17 cellular contexts compared by ENCODE assay signal in the genomic region with DNA sequence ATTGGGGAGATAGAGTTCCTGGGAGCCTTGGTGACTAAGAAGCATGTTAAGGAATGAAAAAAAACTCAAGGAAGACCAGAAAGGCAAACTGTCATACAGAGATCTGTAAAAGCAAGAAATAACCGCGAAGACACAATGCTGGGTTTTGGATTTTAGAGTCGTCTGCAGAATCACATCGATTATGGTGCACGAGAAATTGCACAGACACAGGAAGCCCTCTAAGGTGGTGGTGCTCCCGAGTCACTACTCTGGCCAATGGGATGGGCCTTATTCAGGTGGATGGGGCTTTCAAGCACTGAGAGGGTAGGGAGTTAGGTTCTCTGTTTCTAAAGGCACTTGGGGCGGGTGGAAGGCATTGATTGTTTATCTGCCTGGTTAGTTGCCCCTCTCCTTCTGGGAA. TPM values are rescaled to one million over a fixed set of nuclear protein-coding genes. Genes with fewer than 3 reads are reported as not detected.
DNase-seq lines count a peak whose midpoint lies in the region; ATAC-seq and TF ChIP-seq lines count a peak whose summit lies in the region.
"Had no signal": no experiment of that assay in that cellular context is flagged by ENCODE, and none has a peak within 500 bp of the region (broad histone marks: within the 10 kb centered on the region; RNA-seq: fewer than 3 reads in every experiment).

No MANE protein-coding gene starts in this region.

- no peaks in the 10 kb centered on the region for H3K9me3 ChIP-seq in CD4-positive, CD25-positive, alpha-beta regulatory T cell (ENCODE audit: control insufficient read depth in 2 of 2, low read length in 2 of 2)
- H3K9me3 ChIP-seq in colonic mucosa: no peaks in the 10 kb centered on the region
- H3K9me3 ChIP-seq: A549, HAP-1 had no signal

- no peaks in the 10 kb centered on the region for H3K27me3 Mint-ChIP-seq in activated CD8-positive, alpha-beta memory T cell treated with anti-CD3 and anti-CD28 coated beads, Interleukin-2, amount 10 ng/mL, durations not matched to agents 7 days and 5 days
- H3K27me3 Mint-ChIP-seq in CD4-positive, CD25-positive, alpha-beta regulatory T cell: no peaks in the 10 kb centered on the region
- H3K27me3 Mint-ChIP-seq in activated T-helper 2 cell treated with anti-CD3 and anti-CD28 coated beads, Interferon-gamma antibody, Interleukin-2, Interleukin-4, amounts not matched to agents 10 μg/mL and 5 μg/mL and 100 μg/mL, durations not matched to agents 14 hours and 24 hours and 36 hours (ENCODE audit: low read depth): no peaks in the 10 kb centered on the region

- intact Hi-C loops in activated T-helper 2 cell treated with anti-CD3 and anti-CD28 coated beads, Interferon-gamma antibody, Interleukin-2, Interleukin-4, amounts not matched to agents 10 μg/mL and 5 μg/mL and 100 μg/mL, durations not matched to agents 14 hours and 24 hours and 36 hours (cut with micrococcal nuclease): loop anchor here (5.0 to 10.0 kb wide), 3 partner anchors 141 to 433 kb away; a partner anchor contains a TSS
- intact Hi-C loops in colonic mucosa (cut with DNase I): no loop called here

- H3K36me3 ChIP-seq in CD4-positive, CD25-positive, alpha-beta regulatory T cell (ENCODE audit: control insufficient read depth, insufficient read depth, low read length): no peaks in the 10 kb centered on the region
- H3K36me3 ChIP-seq in KMS-11 (ENCODE audit: insufficient read depth) (no peaks in the 10 kb centered on the region), colonic mucosa (no peaks in the 10 kb centered on the region)
- H3K36me3 ChIP-seq: HAP-1 had no signal

- CTCF ChIA-PET in activated CD8-positive, alpha-beta memory T cell treated with anti-CD3 and anti-CD28 coated beads, Interleukin-2, amount 10 ng/mL, durations not matched to agents 7 days and 5 days (lab: Charles Lee): interaction anchor here (0.8 to 1.5 kb wide), 5 partner anchors 8 to 86 kb away, joined by 3 to 15 read pairs (median 4); a partner anchor contains a TSS

- H3K4me3 Mint-ChIP-seq in activated CD8-positive, alpha-beta memory T cell treated with anti-CD3 and anti-CD28 coated beads, Interleukin-2, amount 10 ng/mL, durations not matched to agents 7 days and 5 days: no peak overlapping the region
- peak overlapping the region in 3 of 4 donors; percentile 23 to 55 (median 29) for H3K4me3 Mint-ChIP-seq in CD4-positive, CD25-positive, alpha-beta regulatory T cell
- H3K4me3 Mint-ChIP-seq in activated T-helper 2 cell treated with anti-CD3 and anti-CD28 coated beads, Interferon-gamma antibody, Interleukin-2, Interleukin-4, amounts not matched to agents 10 μg/mL and 5 μg/mL and 100 μg/mL, durations not matched to agents 14 hours and 24 hours and 36 hours (ENCODE audit: low read depth): no peak overlapping the region

- peak overlapping the region; percentile 66; the same call in 1 of the 2 replicates for H2AFZ ChIP-seq in KMS-11 (ENCODE audit: low read depth)

- no peaks in the 10 kb centered on the region for H3K79me2 ChIP-seq in KMS-11 (ENCODE audit: insufficient read depth, low read depth)

- peak overlapping the region; percentile 66 for H3K27ac ChIP-seq in CD4-positive, CD25-positive, alpha-beta regulatory T cell (ENCODE audit: insufficient read depth, low read length, poor library complexity, severe bottlenecking)
- H3K27ac ChIP-seq in KMS-11 (peak overlapping the region; percentile 69; the same call in 1 of the 2 replicates), colonic mucosa (no peak overlapping the region)

- peak overlapping the region; percentile 58 for H3K27ac Mint-ChIP-seq in activated CD8-positive, alpha-beta memory T cell treated with anti-CD3 and anti-CD28 coated beads, Interleukin-2, amount 10 ng/mL, durations not matched to agents 7 days and 5 days
- H3K27ac Mint-ChIP-seq in CD4-positive, CD25-positive, alpha-beta regulatory T cell: peak overlapping the region in 2 of 3 donors; percentile 84 to 90
- peak overlapping the region; percentile 59 for H3K27ac Mint-ChIP-seq in activated T-helper 2 cell treated with anti-CD3 and anti-CD28 coated beads, Interferon-gamma antibody, Interleukin-2, Interleukin-4, amounts not matched to agents 10 μg/mL and 5 μg/mL and 100 μg/mL, durations not matched to agents 14 hours and 24 hours and 36 hours

- TF ChIP-seq CTCF in KMS-11 (conservative IDR thresholded peaks at IDR 0.05; ENCODE audit: low read depth, low read length) (no peak), colonic mucosa (IDR thresholded peaks at IDR 0.05) (no peak)

- H3K4me1 Mint-ChIP-seq in activated CD8-positive, alpha-beta memory T cell treated with anti-CD3 and anti-CD28 coated beads, Interleukin-2, amount 10 ng/mL, durations not matched to agents 7 days and 5 days: peaks cover 51% of the 10 kb centered on the region
- H3K4me1 Mint-ChIP-seq in CD4-positive, CD25-positive, alpha-beta regulatory T cell: peaks cover 12 to 46% (median 28%) of the 10 kb centered on the region in 4 donors
- H3K4me1 Mint-ChIP-seq in activated T-helper 2 cell treated with anti-CD3 and anti-CD28 coated beads, Interferon-gamma antibody, Interleukin-2, Interleukin-4, amounts not matched to agents 10 μg/mL and 5 μg/mL and 100 μg/mL, durations not matched to agents 14 hours and 24 hours and 36 hours (ENCODE audit: low read depth): peaks cover 56% of the 10 kb centered on the region

- H3K9me3 Mint-ChIP-seq in activated CD8-positive, alpha-beta memory T cell treated with anti-CD3 and anti-CD28 coated beads, Interleukin-2, amount 10 ng/mL, durations not matched to agents 7 days and 5 days (ENCODE audit: low read depth): no peaks in the 10 kb centered on the region
- H3K9me3 Mint-ChIP-seq in CD4-positive, CD25-positive, alpha-beta regulatory T cell: peaks cover 0 to 2% (median 0%) of the 10 kb centered on the region in 7 donors
- no peaks in the 10 kb centered on the region for H3K9me3 Mint-ChIP-seq in activated T-helper 2 cell treated with anti-CD3 and anti-CD28 coated beads, Interferon-gamma antibody, Interleukin-2, Interleukin-4, amounts not matched to agents 10 μg/mL and 5 μg/mL and 100 μg/mL, durations not matched to agents 14 hours and 24 hours and 36 hours

- peak overlapping the region; percentile 92 for H3K4me2 ChIP-seq in KMS-11
- H3K4me2 ChIP-seq: A549 had no signal

- H3K4me3 ChIP-seq in CD4-positive, CD25-positive, alpha-beta regulatory T cell (ENCODE audit: low read depth, low read length): peak overlapping the region; percentile 52
- no peak overlapping the region for H3K4me3 ChIP-seq in KMS-11 (IDR thresholded peaks at IDR 0.05; ENCODE audit: insufficient read depth, low read depth, low read length)
- H3K4me3 ChIP-seq in colonic mucosa: no peak overlapping the region
- H3K4me3 ChIP-seq: A549, HAP-1 had no signal

- H3K9ac ChIP-seq in KMS-11 (peak overlapping the region; percentile 29; the same call in 1 of the 2 replicates), colonic mucosa (ENCODE audit: low read depth in 2 of 2, low read length in 2 of 2) (no peak overlapping the region)

- H3K4me1 ChIP-seq in CD4-positive, CD25-positive, alpha-beta regulatory T cell (ENCODE audit: control insufficient read depth, insufficient read depth, low read length, poor library complexity, severe bottlenecking): peaks cover 32% of the 10 kb centered on the region
- H3K4me1 ChIP-seq in KMS-11 (ENCODE audit: low read depth, poor library complexity, severe bottlenecking) (peaks cover 26% of the 10 kb centered on the region), colonic mucosa (no peaks in the 10 kb centered on the region)
- H3K4me1 ChIP-seq: A549, HAP-1 had no signal

- no peak for ATAC-seq in activated CD8-positive, alpha-beta memory T cell treated with anti-CD3 and anti-CD28 coated beads, Interleukin-2, amount 10 ng/mL, durations not matched to agents 7 days and 5 days
- ATAC-seq in CD4-positive, CD25-positive, alpha-beta regulatory T cell (ENCODE audit: low read depth in 2 of 2): no peak
- no peak for ATAC-seq in HG03159 (IDR thresholded peaks at IDR 0.05; ENCODE audit: unreplicated experiment)
- ATAC-seq in GM21786 (IDR thresholded peaks at IDR 0.05; ENCODE audit: unreplicated experiment): no peak
- ATAC-seq: A549 had no signal

- H3K27me3 ChIP-seq in CD4-positive, CD25-positive, alpha-beta regulatory T cell (ENCODE audit: control insufficient read depth, insufficient read depth, low read length): no peaks in the 10 kb centered on the region
- H3K27me3 ChIP-seq in KMS-11 (ENCODE audit: insufficient read depth, low read depth): no peaks in the 10 kb centered on the region
- no peaks in the 10 kb centered on the region for H3K27me3 ChIP-seq in colonic mucosa

- no peaks in the 10 kb centered on the region for H3K36me3 Mint-ChIP-seq in activated CD8-positive, alpha-beta memory T cell treated with anti-CD3 and anti-CD28 coated beads, Interleukin-2, amount 10 ng/mL, durations not matched to agents 7 days and 5 days
- H3K36me3 Mint-ChIP-seq in CD4-positive, CD25-positive, alpha-beta regulatory T cell: peaks cover 11% of the 10 kb centered on the region
- no peaks in the 10 kb centered on the region for H3K36me3 Mint-ChIP-seq in activated T-helper 2 cell treated with anti-CD3 and anti-CD28 coated beads, Interferon-gamma antibody, Interleukin-2, Interleukin-4, amounts not matched to agents 10 μg/mL and 5 μg/mL and 100 μg/mL, durations not matched to agents 14 hours and 24 hours and 36 hours (ENCODE audit: low read depth)

- no peaks in the 10 kb centered on the region for H4K20me1 ChIP-seq in KMS-11 (ENCODE audit: insufficient read depth)

- DNase-seq in activated CD8-positive, alpha-beta memory T cell treated with anti-CD3 and anti-CD28 coated beads, Interleukin-2, amount 10 ng/mL, durations not matched to agents 7 days and 5 days: no peak
- no peak for DNase-seq in activated CD8-positive, alpha-beta memory T cell treated with anti-CD3 and anti-CD28 coated beads, Interleukin-2, amount 50 U/mL, for 48 hours
- DNase-seq in CD4-positive, CD25-positive, alpha-beta regulatory T cell: no peak
- no peak for DNase-seq in activated T-helper 2 cell treated with anti-CD3 and anti-CD28 coated beads, Interferon-gamma antibody, Interleukin-2, Interleukin-4, amounts not matched to agents 10 μg/mL and 5 μg/mL and 100 μg/mL, durations not matched to agents 14 hours and 24 hours and 36 hours (ENCODE audit: low spot score)
- DNase-seq in colonic mucosa: no peak
- DNase-seq: C1 segment of cervical spinal cord; COR-L47; NCI-H1417 treated with DMSO at 0.1 percent for 48 hours; NCI-H1930; NCI-H69; NK-92 treated with Interleukin-12 subunit alpha and Interleukin-12 subunit beta, amount 100 ng/mL, for 24 hours; SHP77 treated with DMSO at 0.1 percent for 48 hours had no signal

RNA-seq across cellular contexts. Expression of a gene that starts 10.3 kb away (rescaled TPM):
- total RNA-seq in activated CD8-positive, alpha-beta memory T cell treated with anti-CD3 and anti-CD28 coated beads, Interleukin-2, amount 10 ng/mL, durations not matched to agents 7 days and 5 days: 1 to 10 TPM; 2.1 to 5.8 TPM
- 5.4 TPM for total RNA-seq in CD4-positive, CD25-positive, alpha-beta regulatory T cell
- 1 to 10 TPM; 4.4 to 7.7 (median 6.0) TPM for polyA plus RNA-seq in CD4-positive, CD25-positive, alpha-beta regulatory T cell
- 3.2 and 5.9 TPM in 2 replicates for total RNA-seq in activated T-helper 2 cell treated with anti-CD3 and anti-CD28 coated beads, Interferon-gamma antibody, Interleukin-2, Interleukin-4, amounts not matched to agents 10 μg/mL and 5 μg/mL and 100 μg/mL, durations not matched to agents 14 hours and 24 hours and 36 hours
- 10 to 100 TPM in 1 of 2 donors, 1 to 10 TPM in 1; 9.0 to 10.8 TPM for total RNA-seq in colonic mucosa

RNA-seq across cellular contexts. Expression of a gene that starts 45.9 kb away (rescaled TPM):
- 10 to 100 TPM; 74.6 to 81.3 TPM for total RNA-seq in activated CD8-positive, alpha-beta memory T cell treated with anti-CD3 and anti-CD28 coated beads, Interleukin-2, amount 10 ng/mL, durations not matched to agents 7 days and 5 days
- total RNA-seq in CD4-positive, CD25-positive, alpha-beta regulatory T cell: 50.7 TPM
- 100 to 1,000 TPM in 3 of 4 donors, 10 to 100 TPM in 1; 86.8 to 119 (median 109) TPM for polyA plus RNA-seq in CD4-positive, CD25-positive, alpha-beta regulatory T cell
- 152 and 154 TPM in 2 replicates for total RNA-seq in activated T-helper 2 cell treated with anti-CD3 and anti-CD28 coated beads, Interferon-gamma antibody, Interleukin-2, Interleukin-4, amounts not matched to agents 10 μg/mL and 5 μg/mL and 100 μg/mL, durations not matched to agents 14 hours and 24 hours and 36 hours
- total RNA-seq in colonic mucosa: 1 to 10 TPM in 1 of 2 donors, under 1 TPM in 1; 0.77 to 1.3 TPM
- polyA plus RNA-seq: A549 had no signal

Comparison
In these comparisons a context has a peak if more than half of its experiments do, and no peak if none do; other contexts are left out.
1. H3K4me3 Mint-ChIP-seq: peak in CD4-positive, CD25-positive, alpha-beta regulatory T cell (3 of 4); none in activated CD8-positive, alpha-beta memory T cell treated with anti-CD3 and anti-CD28 coated beads, Interleukin-2, amount 10 ng/mL, durations not matched to agents 7 days and 5 days (single experiment) and activated T-helper 2 cell treated with anti-CD3 and anti-CD28 coated beads, Interferon-gamma antibody, Interleukin-2, Interleukin-4, amounts not matched to agents 10 μg/mL and 5 μg/mL and 100 μg/mL, durations not matched to agents 14 hours and 24 hours and 36 hours (single experiment).
2. RNA of a gene that starts 45.9 kb away (total RNA-seq): 152 to 154 TPM in activated T-helper 2 cell treated with anti-CD3 and anti-CD28 coated beads, Interferon-gamma antibody, Interleukin-2, Interleukin-4, amounts not matched to agents 10 μg/mL and 5 μg/mL and 100 μg/mL, durations not matched to agents 14 hours and 24 hours and 36 hours, 74.6 to 81.3 TPM in activated CD8-positive, alpha-beta memory T cell treated with anti-CD3 and anti-CD28 coated beads, Interleukin-2, amount 10 ng/mL, durations not matched to agents 7 days and 5 days and 50.7 TPM in CD4-positive, CD25-positive, alpha-beta regulatory T cell (single experiment); 0.77 to 1.3 TPM in colonic mucosa; every median in the first group is over 10 times any median in the second.
3. Peak in every context shown above with its lines, with median percentiles within 50 percentile points of each other: H3K27ac Mint-ChIP-seq.